In the genomic region with DNA sequence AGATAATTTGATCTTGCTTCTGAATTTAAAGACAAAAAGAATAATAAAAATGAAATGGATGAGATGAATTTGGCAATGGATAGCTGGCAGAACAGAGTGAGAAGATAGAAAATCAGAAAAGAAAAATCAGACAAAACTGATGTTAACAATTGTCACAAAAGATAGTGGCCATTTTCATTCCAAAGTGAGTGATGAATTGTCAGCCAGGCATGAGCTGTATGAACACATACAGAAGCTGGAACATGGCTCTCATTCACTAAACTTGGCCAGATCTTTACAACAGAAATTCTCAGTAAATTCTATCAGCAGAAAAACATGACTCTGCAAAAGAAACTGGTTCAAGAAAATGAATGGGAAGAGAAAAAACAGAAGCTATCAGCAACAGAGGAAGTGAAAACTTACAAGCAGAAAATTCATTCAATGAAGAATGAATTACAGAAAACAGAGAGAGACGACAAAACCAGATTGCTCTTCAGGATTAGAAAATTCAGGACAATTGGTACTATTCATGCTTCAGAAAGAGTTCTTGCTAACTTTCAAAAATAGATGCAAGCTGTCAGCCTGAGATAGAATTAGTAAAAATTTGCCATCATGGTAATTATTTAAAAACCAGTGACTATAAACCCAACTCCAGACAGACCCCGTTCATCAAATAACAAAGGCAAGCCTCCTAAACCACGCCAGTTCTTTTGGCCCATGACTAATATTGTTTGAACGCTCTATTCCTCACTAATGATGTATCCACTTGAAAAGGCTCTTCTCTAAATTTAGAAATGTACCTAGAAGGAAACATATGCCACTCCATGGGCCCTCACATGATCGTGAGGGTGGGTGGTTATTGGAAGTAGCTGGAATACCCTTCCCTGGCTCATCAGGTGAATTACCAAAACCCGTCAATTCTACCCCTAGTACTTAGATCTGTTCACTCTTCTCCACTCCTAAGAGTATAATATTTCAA, we compare ENCODE assay signal across 27 cellular contexts.
DNase-seq lines count a peak whose midpoint lies in the region; ATAC-seq, FAIRE-seq and TF ChIP-seq lines count a peak whose summit lies in the region.
"Had no signal": no experiment of that assay in that cellular context is flagged by ENCODE, and none has a peak within 500 bp of the region (broad histone marks: within the 10 kb centered on the region; RNA-seq: fewer than 3 reads in every experiment).

No MANE protein-coding gene starts in this region.

- H3K27me3 ChIP-seq in K562 (ENCODE audit: control insufficient read depth in 2 of 2, insufficient read depth in 2 of 2, low read length in 2 of 2): no peaks in the 10 kb centered on the region
- H3K27me3 ChIP-seq: testis had no signal

- no TSS peak for BruUV-seq in K562 (replicated peaks; lab: Mats Ljungman, UMichigan)

- H2AFZ ChIP-seq in K562 (ENCODE audit: low read depth, low read length): peak overlapping the region; percentile 76

- POLR2A ChIA-PET in K562 (lab: Yijun Ruan, JAX): no interaction called here

- peaks cover 0 to 15% of the 10 kb centered on the region in 2 experiments; a peak in 4 of 5 replicates for H3K4me1 ChIP-seq in K562 (replicated peaks in 1 of 2; ENCODE audit: control insufficient read depth in 2 of 2, insufficient read depth in 2 of 2, low read length in 2 of 2)
- H3K4me1 ChIP-seq: heart left ventricle, prostate gland, testis had no signal

- 46% methylated on average over 6 of the region's 6 CpGs for WGBS in K562 (ENCODE audit: insufficient coverage, low coverage, missing lambda C conversion rate)

- no peaks in the 10 kb centered on the region for H3K27me3 Mint-ChIP-seq in neural crest cell (ENCODE audit: low read depth)

- peak overlapping the region; percentile 37; the same call in 1 of the 3 replicates for H3K27ac ChIP-seq in K562 (ENCODE audit: extremely low read depth, low read depth, low read length)
- H3K27ac ChIP-seq: epithelial cell of prostate, heart left ventricle, prostate gland, testis had no signal

- intact Hi-C loops in K562 (cut with micrococcal nuclease): no loop called here
- intact Hi-C loops in head of caudate nucleus (cut with DNase I): no loop called here

- CTCF ChIA-PET in K562 (lab: Yijun Ruan, JAX; ENCODE audit: low intra/inter-chr PET ratio): no interaction called here

- peaks cover under 1% of the 10 kb centered on the region for H3K9me3 Mint-ChIP-seq in neural crest cell
- H3K9me3 Mint-ChIP-seq: activated naive CD4-positive, alpha-beta T cell treated with anti-CD3 and anti-CD28 coated beads, Interleukin-2, amount 10 ng/mL, durations not matched to agents 7 days and 5 days; T-helper 2 cell treated with Interferon-gamma antibody and Interleukin-4, amounts not matched to agents 5 μg/mL and 100 μg/mL, for 36 hours had no signal

- no peak for TF ChIP-seq EP300 in K562 (IDR thresholded peaks at IDR 0.05; ENCODE audit: low read length)

- H3K4me2 ChIP-seq in K562 (ENCODE audit: insufficient read depth, low read length): no peak overlapping the region
- H3K4me2 ChIP-seq: SK-N-SH had no signal

- H3K9ac ChIP-seq in K562 (ENCODE audit: insufficient read depth in 1 of 2, low read depth in 2 of 2, low read length in 2 of 2): no peak overlapping the region
- H3K9ac ChIP-seq: SK-N-SH had no signal

- peaks cover 1% of the 10 kb centered on the region for H3K36me3 Mint-ChIP-seq in neural crest cell (ENCODE audit: low read depth)
- H3K36me3 Mint-ChIP-seq: activated naive CD4-positive, alpha-beta T cell treated with anti-CD3 and anti-CD28 coated beads, Interleukin-2, amount 10 ng/mL, durations not matched to agents 7 days and 5 days had no signal

- no peak overlapping the region for H3K4me3 ChIP-seq in K562
- H3K4me3 ChIP-seq: heart left ventricle, lung, prostate gland, testis had no signal

- in situ Hi-C loops in KBM-7 (cut with MboI; ENCODE audit: low pct_unique_long_range_greater_than_20kb, low sequenced_read_pairs) (no loop called here), K562 (cut with MboI) (no loop called here)

- peak; percentile 50 for ATAC-seq in K562
- ATAC-seq: heart left ventricle, sciatic nerve had no signal

- H3K9me1 ChIP-seq in K562 (ENCODE audit: control insufficient read depth, insufficient read depth, low read length): no peaks in the 10 kb centered on the region

- H3K9me3 ChIP-seq in K562 (replicated peaks; ENCODE audit: control insufficient read depth, insufficient read depth, low read depth, low read length): no peaks in the 10 kb centered on the region
- H3K9me3 ChIP-seq: heart left ventricle, prostate gland, SK-N-SH, testis had no signal

- no peaks in the 10 kb centered on the region for H3K79me2 ChIP-seq in K562 (ENCODE audit: control insufficient read depth, insufficient read depth, low read length)

- no peaks in the 10 kb centered on the region for H4K20me1 ChIP-seq in K562 (replicated peaks; ENCODE audit: control insufficient read depth, insufficient read depth, low read length)

- DNase-seq in KBM-7 (peak; percentile 50), MV-4-11 (lab: John Stamatoyannopoulos, UW) (peak; percentile 68), K562 (ENCODE audit: extremely low read depth in 1 of 4, low spot score in 3 of 4) (peak in 2 of 4 experiments; percentile 10 to 23), neural crest cell (ENCODE audit: low read depth, low spot score) (no peak), head of caudate nucleus (no peak), NCI-H2196 (lab: John Stamatoyannopoulos, UW; ENCODE audit: unreplicated experiment) (no peak)
- DNase-seq in activated CD4-positive, CD25-positive, alpha-beta regulatory T cell (lab: John Stamatoyannopoulos, UW): no peak
- DNase-seq: activated naive CD4-positive, alpha-beta T cell treated with anti-CD3 and anti-CD28 coated beads, Interleukin-2, amount 10 ng/mL, durations not matched to agents 7 days and 5 days; amniotic stem cell; C1 segment of cervical spinal cord; Calu3; effector CD8-positive, alpha-beta T cell; heart left ventricle; NCI-H2171 treated with DMSO at 0.1 percent for 48 hours; NCI-H526 treated with DMSO at 0.1 percent for 48 hours; SK-N-SH; stimulated activated CD4-positive, alpha-beta T cell treated with anti-CD3 and anti-CD28 coated beads, Interleukin-15, amount 100 ng/mL, for 24 hours; stimulated activated naive CD4-positive, alpha-beta T cell treated with Interleukin-2 at 50 U/mL for 16 hours; testis had no signal

- TF ChIP-seq CTCF in K562 (IDR thresholded peaks at IDR 0.05 in 2 of 3, conservative IDR thresholded peaks at IDR 0.05 in 1 of 3; ENCODE audit: insufficient read depth in 2 of 3, low read depth in 1 of 3, low read length in 3 of 3): no peak
- TF ChIP-seq CTCF in neural crest cell (conservative IDR thresholded peaks at IDR 0.05): no peak

- H3K4me1 Mint-ChIP-seq in neural crest cell: peaks cover 32% of the 10 kb centered on the region
- H3K4me1 Mint-ChIP-seq: activated naive CD4-positive, alpha-beta T cell treated with anti-CD3 and anti-CD28 coated beads, Interleukin-2, amount 10 ng/mL, durations not matched to agents 7 days and 5 days had no signal

- peak; percentile 54 for FAIRE-seq in K562 (lab: Jason Lieb, UNC)
- FAIRE-seq: bronchial epithelial cell, colon, urothelium cell line had no signal

- peak overlapping the region; percentile 1 for H3K4me3 Mint-ChIP-seq in neural crest cell
- H3K4me3 Mint-ChIP-seq: activated naive CD4-positive, alpha-beta T cell treated with anti-CD3 and anti-CD28 coated beads, Interleukin-2, amount 10 ng/mL, durations not matched to agents 7 days and 5 days; T-helper 2 cell treated with Interferon-gamma antibody and Interleukin-4, amounts not matched to agents 5 μg/mL and 100 μg/mL, for 36 hours had no signal

- TF ChIP-seq POLR2A in K562 (conservative IDR thresholded peaks at IDR 0.05): no peak

- no peak for TF ChIP-seq RAD21 in K562 (CRISPR knock-in tag; conservative IDR thresholded peaks at IDR 0.05 in 1 of 2, IDR thresholded peaks at IDR 0.05 in 1 of 2)

- no peaks in the 10 kb centered on the region for H3K36me3 ChIP-seq in K562 (ENCODE audit: control insufficient read depth, insufficient read depth, low read length)
- H3K36me3 ChIP-seq: heart left ventricle, prostate gland had no signal

- H3K27ac Mint-ChIP-seq in neural crest cell (ENCODE audit: unreplicated experiment): peak overlapping the region; percentile 32
- H3K27ac Mint-ChIP-seq: activated naive CD4-positive, alpha-beta T cell treated with anti-CD3 and anti-CD28 coated beads, Interleukin-2, amount 10 ng/mL, durations not matched to agents 7 days and 5 days; T-helper 2 cell treated with Interferon-gamma antibody and Interleukin-4, amounts not matched to agents 5 μg/mL and 100 μg/mL, for 36 hours had no signal

TF ChIP-seq in K562, 482 proteins besides CTCF, POLR2A, EP300 and RAD21 (continues in another document):
- TF ChIP-seq NFRKB (IDR thresholded peaks at IDR 0.05; ENCODE audit: low read depth) (0 out of 2 replicates have a peak, but pooled peaks have one; percentile 37), ZHX1 (conservative IDR thresholded peaks at IDR 0.05; ENCODE audit: low read length) (no peak), MAFG (tag; conservative IDR thresholded peaks at IDR 0.05) (peak; percentile 63)

Comparison
In these comparisons a context has a peak if more than half of its experiments do, and no peak if none do; other contexts are left out.
1. DNase-seq: peak in KBM-7 (single experiment) and MV-4-11 (single experiment); none in neural crest cell (single experiment), head of caudate nucleus (0 of 42), activated CD4-positive, CD25-positive, alpha-beta regulatory T cell (0 of 4) and NCI-H2196 (single experiment).